ENCODE assay signal across 8 cellular contexts in the genomic region with DNA sequence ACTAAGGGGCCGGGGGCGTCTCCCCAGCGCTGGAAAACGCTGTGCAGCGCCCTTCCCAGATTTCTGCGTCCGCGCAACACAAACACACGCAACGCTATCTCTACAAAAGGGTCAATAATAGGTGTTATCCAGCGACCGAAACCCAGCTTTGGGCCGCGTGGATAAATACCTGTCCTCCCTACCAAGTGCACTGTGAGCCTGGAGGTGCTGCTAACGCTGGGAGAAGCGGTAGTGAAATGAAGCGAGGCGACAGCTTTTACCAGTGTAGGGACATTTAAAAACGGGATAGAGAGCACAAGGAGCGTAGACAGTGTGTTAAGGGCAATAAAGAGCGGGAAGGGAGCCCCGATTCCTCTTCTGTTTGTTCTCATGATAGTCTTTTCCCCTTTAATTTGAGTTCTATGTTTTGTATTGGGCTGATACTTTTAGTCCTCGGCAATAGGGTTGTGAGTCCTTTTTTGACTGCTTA. TPM values are rescaled to one million over a fixed set of nuclear protein-coding genes. Genes with fewer than 3 reads are reported as not detected.
DNase-seq lines count a peak whose midpoint lies in the region; ATAC-seq and TF ChIP-seq lines count a peak whose summit lies in the region.

No MANE protein-coding gene starts in this region.

- WGBS in mesodermal cell (ENCODE audit: insufficient coverage in 2 of 2), 2 experiments: 11 to 20% methylated on average over 18 to 20 of the region's 23 CpGs
- 1% methylated on average over 23 of the region's 23 CpGs for WGBS in aorta, 2 donors

- ATAC-seq in HG02852 (IDR thresholded peaks at IDR 0.05; ENCODE audit: unreplicated experiment): peak; percentile 23
- peak; percentile 65 for ATAC-seq in aorta (ENCODE audit: low FRiP score)

- H3K27me3 ChIP-seq in dorsolateral prefrontal cortex (no peaks in the 10 kb centered on the region), aorta (ENCODE audit: control insufficient read depth in 1 of 2, insufficient read depth in 2 of 2, low read length in 1 of 2) (no peaks in the 10 kb centered on the region)

- TF ChIP-seq CTCF in AG04449 (IDR thresholded peaks at IDR 0.05; ENCODE audit: insufficient read depth, low read length, missing control alignments) (no peak), GM12875 (IDR thresholded peaks at IDR 0.05; ENCODE audit: borderline replicate concordance, insufficient read depth, low read depth, low read length) (no peak), dorsolateral prefrontal cortex (IDR thresholded peaks at IDR 0.05 in 54 of 56, conservative IDR thresholded peaks at IDR 0.05 in 2 of 56; ENCODE audit: low read depth in 1 of 56, partially characterized antibody in 56 of 56) (no peak)

- intact Hi-C loops in dorsolateral prefrontal cortex (cut with DNase I) (loop anchor here (5.0 kb wide), 2 partner anchors 142 to 147 kb away; partner anchors contain the start of gene ELOVL7 (in 1 of the 2)), aorta (cut with DNase I) (no loop called here)

- H3K9me3 ChIP-seq in mesodermal cell (ENCODE audit: control insufficient read depth, low read length) (no peaks in the 10 kb centered on the region), aorta (ENCODE audit: control insufficient read depth, low read length) (no peaks in the 10 kb centered on the region)

- H3K4me3 ChIP-seq in AG04449 (ENCODE audit: low read depth, low read length) (peak overlapping the region; percentile 92), GM12875 (ENCODE audit: low read depth, low read length) (peak overlapping the region; percentile 85), dorsolateral prefrontal cortex (peak overlapping the region; percentile 55 to 99 (median 88)), mesodermal cell (ENCODE audit: extremely low read depth, insufficient read depth, low read length, poor library complexity, severe bottlenecking) (peak overlapping the region; percentile 74), aorta (ENCODE audit: low read length in 2 of 2) (peak overlapping the region; percentile 88 to 96)

- DNase-seq in AG04449 (ENCODE audit: low read depth, low spot score) (no peak), NCI-H69 (lab: John Stamatoyannopoulos, UW) (peak; percentile 80), dorsolateral prefrontal cortex (peak in 2 of 10 donors; percentile 21 to 33), aorta (no peak), kidney tubule cell (ENCODE audit: low spot score) (no peak)

- H3K27ac ChIP-seq in dorsolateral prefrontal cortex: peak overlapping the region in 56 of 59 donors; percentile 2 to 97 (median 81)
- peak overlapping the region; percentile 94 for H3K27ac ChIP-seq in mesodermal cell (ENCODE audit: low read depth, low read length, severe bottlenecking)
- H3K27ac ChIP-seq in aorta (ENCODE audit: low read depth in 1 of 2, low read length in 2 of 2): peak overlapping the region in 1 of 2 donors; percentile 59

- no peaks in the 10 kb centered on the region for H3K4me1 ChIP-seq in mesodermal cell (ENCODE audit: control insufficient read depth, insufficient read depth, low read length, poor library complexity, severe bottlenecking)
- peaks cover 0 to 4% of the 10 kb centered on the region in 2 donors for H3K4me1 ChIP-seq in aorta (ENCODE audit: control insufficient read depth in 1 of 2, insufficient read depth in 2 of 2, low read length in 2 of 2)

- CTCF ChIA-PET in AG04449 (lab: Yijun Ruan, JAX): interaction anchor here (0.6 to 4.3 kb wide), 9 partner anchors 10 to 890 kb away, joined by 3 to 71 read pairs (median 7); no protein-coding TSS in a partner anchor

- POLR2A ChIA-PET in AG04449 (lab: Yijun Ruan, JAX): interaction anchor here (0.5 kb wide), 1 partner anchor 73 kb away, joined by 3 read pairs; no protein-coding TSS in a partner anchor

- H3K36me3 ChIP-seq in mesodermal cell (ENCODE audit: control insufficient read depth, insufficient read depth, low read length) (peaks cover under 1% of the 10 kb centered on the region), aorta (ENCODE audit: control insufficient read depth in 1 of 2, insufficient read depth in 2 of 2, low read length in 1 of 2) (no peaks in the 10 kb centered on the region)

RNA-seq across cellular contexts. Expression of gene DEPDC1B, which starts 0.4 kb away (rescaled TPM):
- total RNA-seq in dorsolateral prefrontal cortex (1 to 10 TPM in 90 of 120 experiments, under 1 TPM in 29, not detected in 1; 0.34 to 4.5 (median 1.4) TPM), aorta (1 to 10 TPM in 1 of 2 donors, under 1 TPM in 1; 0.48 to 1.3 TPM)
- polyA plus RNA-seq in mesodermal cell (2013, experiment 1 of 2): 25.8 TPM
- polyA plus RNA-seq in mesodermal cell (2013, experiment 2 of 2): 25.4 TPM
- polyA plus RNA-seq in aorta: 1 to 10 TPM in 1 of 2 donors, not detected in 1; 2.1 TPM

Comparison
In these comparisons a context has a peak if more than half of its experiments do, and no peak if none do; other contexts are left out.
1. intact Hi-C loops: an anchor here in dorsolateral prefrontal cortex (5.0 kb wide); none called in aorta.